22 cellular contexts compared by ENCODE assay signal in genomic region chr11:117421041-117421440, GRCh38.
A peak's percentile ranks its signal among the peaks of the same experiment; 100 is the strongest.
DNase-seq lines count a peak whose midpoint lies in the region; ATAC-seq and TF ChIP-seq lines count a peak whose summit lies in the region.
"Had no signal": no experiment of that assay in that cellular context is flagged by ENCODE, and none has a peak within 500 bp of the region (broad histone marks: within the 10 kb centered on the region; RNA-seq: fewer than 3 reads in every experiment).

No MANE protein-coding gene starts in this region.

- H3K36me3 Mint-ChIP-seq in activated T-cell treated with anti-CD3 and anti-CD28 coated beads, Interleukin-2, amount 50 U/mL, for 24 hours (ENCODE audit: low read depth): no peaks in the 10 kb centered on the region
- no peaks in the 10 kb centered on the region for H3K36me3 Mint-ChIP-seq in chondrocyte (ENCODE audit: low read depth)
- H3K36me3 Mint-ChIP-seq: CD8-positive, alpha-beta T cell; IgD-negative memory B cell had no signal

- DNase-seq in activated T-cell treated with anti-CD3 and anti-CD28 coated beads, Interleukin-2, amount 50 U/mL, for 24 hours: peak; percentile 6
- no peak for DNase-seq in activated T-cell treated with anti-CD3 and anti-CD28 coated beads, Interleukin-2, amount 50 U/mL, for 1 hour
- DNase-seq in chondrocyte (ENCODE audit: low spot score): peak; percentile 50
- DNase-seq in posterior vena cava (ENCODE audit: low spot score): peak; percentile 62
- no peak for DNase-seq in left colon
- DNase-seq in cerebellum (ENCODE audit: low spot score): no peak
- DNase-seq: CD8-positive, alpha-beta T cell; DMS 273 treated with DMSO at 0.1 percent for 48 hours; GM23248; H7; NCI-H1092; NCI-H1417 treated with DMSO at 0.1 percent for 48 hours; NCI-H1694 treated with DMSO at 0.1 percent for 48 hours; NCI-H2081; NCI-H226; NCI-H510A; NCI-H69; Right ventricle myocardium superior; RPMI8226 had no signal

- no peaks in the 10 kb centered on the region for H3K4me1 Mint-ChIP-seq in activated T-cell treated with anti-CD3 and anti-CD28 coated beads, Interleukin-2, amount 50 U/mL, for 24 hours (ENCODE audit: low read depth)
- H3K4me1 Mint-ChIP-seq in chondrocyte (ENCODE audit: low read depth): no peaks in the 10 kb centered on the region
- H3K4me1 Mint-ChIP-seq: B cell, IgD-negative memory B cell had no signal

- no peaks in the 10 kb centered on the region for H3K9me3 Mint-ChIP-seq in activated T-cell treated with anti-CD3 and anti-CD28 coated beads, Interleukin-2, amount 50 U/mL, for 24 hours
- H3K9me3 Mint-ChIP-seq in chondrocyte (ENCODE audit: low read depth): no peaks in the 10 kb centered on the region
- H3K9me3 Mint-ChIP-seq: CD8-positive, alpha-beta T cell; IgD-negative memory B cell had no signal

- H3K4me3 Mint-ChIP-seq in activated T-cell treated with anti-CD3 and anti-CD28 coated beads, Interleukin-2, amount 50 U/mL, for 24 hours: no peak overlapping the region
- H3K4me3 Mint-ChIP-seq in chondrocyte (ENCODE audit: unreplicated experiment): no peak overlapping the region
- H3K4me3 Mint-ChIP-seq: B cell; CD8-positive, alpha-beta T cell; IgD-negative memory B cell had no signal

- H3K27ac Mint-ChIP-seq in activated T-cell treated with anti-CD3 and anti-CD28 coated beads, Interleukin-2, amount 50 U/mL, for 24 hours: no peak overlapping the region
- no peak overlapping the region for H3K27ac Mint-ChIP-seq in chondrocyte (ENCODE audit: unreplicated experiment)
- H3K27ac Mint-ChIP-seq: B cell; CD8-positive, alpha-beta T cell; IgD-negative memory B cell had no signal

- no peaks in the 10 kb centered on the region for H3K27me3 Mint-ChIP-seq in activated T-cell treated with anti-CD3 and anti-CD28 coated beads, Interleukin-2, amount 50 U/mL, for 24 hours
- peaks cover 11% of the 10 kb centered on the region for H3K27me3 Mint-ChIP-seq in chondrocyte (ENCODE audit: low read depth)

- intact Hi-C loops in posterior vena cava (cut with DNase I): loop anchor here in 1 of 2 donors (10.0 kb wide), 1 partner anchor 394 kb away; no protein-coding TSS in a partner anchor
- intact Hi-C loops in left colon (cut with DNase I, micrococcal nuclease): loop anchor here in 1 of 2 donors (10.0 kb wide), 1 partner anchor 394 kb away; no protein-coding TSS in a partner anchor

- ATAC-seq in HG02798 (IDR thresholded peaks at IDR 0.05; ENCODE audit: poor library complexity, unreplicated experiment): no peak
- ATAC-seq in left colon: no peak
- ATAC-seq: CD8-positive, alpha-beta T cell had no signal

- TF ChIP-seq CTCF in chondrocyte (IDR thresholded peaks at IDR 0.05): no peak

Comparison
In these comparisons a context has a peak if more than half of its experiments do, and no peak if none do; other contexts are left out.
1. DNase-seq: peak in activated T-cell treated with anti-CD3 and anti-CD28 coated beads, Interleukin-2, amount 50 U/mL, for 24 hours (single experiment), chondrocyte (single experiment) and posterior vena cava (single experiment); none in activated T-cell treated with anti-CD3 and anti-CD28 coated beads, Interleukin-2, amount 50 U/mL, for 1 hour (single experiment), left colon (0 of 2) and cerebellum (single experiment).